ENCODE assay signal across 1 cellular context in the genomic region with DNA sequence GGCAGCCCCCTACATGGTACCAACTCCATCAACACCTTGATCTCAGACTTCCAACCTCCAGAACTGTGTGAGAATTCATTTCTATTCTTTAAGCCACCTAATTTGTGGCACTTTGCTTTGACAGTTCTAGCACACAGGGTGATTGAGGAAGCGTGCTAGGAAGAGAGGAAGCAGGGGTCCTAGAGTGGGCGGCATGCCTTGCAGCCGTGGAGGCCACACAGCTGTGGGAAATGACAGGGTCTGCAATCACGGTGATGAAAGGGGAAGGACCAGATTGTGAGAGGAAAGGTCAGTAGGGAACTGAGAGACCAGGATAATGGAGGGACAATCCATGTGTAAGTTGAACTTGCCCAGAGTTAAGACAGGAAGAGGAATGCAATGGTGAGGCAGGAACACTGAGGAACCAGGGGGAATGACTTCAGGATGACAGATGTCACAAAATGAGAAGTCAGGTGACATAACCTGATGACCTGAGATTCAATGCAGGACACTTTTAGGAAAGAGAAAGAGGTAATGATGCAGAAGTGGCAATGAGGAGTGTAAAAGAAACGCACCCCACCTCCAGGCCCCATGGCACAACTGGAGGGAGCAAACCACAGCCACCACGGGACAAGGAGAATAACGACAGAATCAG.
TF ChIP-seq lines count a peak whose summit lies in the region.

No MANE protein-coding gene starts in this region.

TF ChIP-seq in IMR-90, 13 proteins besides CTCF, POLR2A, EP300 and RAD21:
- TF ChIP-seq SMC3 (IDR thresholded peaks at IDR 0.05; ENCODE audit: low read depth, low read length) = no peak
- TF ChIP-seq CEBPB (IDR thresholded peaks at IDR 0.05; ENCODE audit: low read depth, low read length) = no peak
- no peak for TF ChIP-seq BHLHE40 (IDR thresholded peaks at IDR 0.05; ENCODE audit: low read depth, low read length)
- TF ChIP-seq MXI1 (IDR thresholded peaks at IDR 0.05; ENCODE audit: borderline replicate concordance, low read depth, low read length) = no peak
- no peak for TF ChIP-seq ELK1 (IDR thresholded peaks at IDR 0.05; ENCODE audit: borderline replicate concordance, low read depth, low read length)
- TF ChIP-seq MAFK (IDR thresholded peaks at IDR 0.05; ENCODE audit: low read depth, low read length) = no peak
- TF ChIP-seq NFE2L2 (IDR thresholded peaks at IDR 0.05; ENCODE audit: low read depth, low read length) = no peak
- no peak for TF ChIP-seq RCOR1 (IDR thresholded peaks at IDR 0.05; ENCODE audit: insufficient replicate concordance, low read length)
TF ChIP-seq in IMR-90: peak in this region for 0.
